In the genomic region with DNA sequence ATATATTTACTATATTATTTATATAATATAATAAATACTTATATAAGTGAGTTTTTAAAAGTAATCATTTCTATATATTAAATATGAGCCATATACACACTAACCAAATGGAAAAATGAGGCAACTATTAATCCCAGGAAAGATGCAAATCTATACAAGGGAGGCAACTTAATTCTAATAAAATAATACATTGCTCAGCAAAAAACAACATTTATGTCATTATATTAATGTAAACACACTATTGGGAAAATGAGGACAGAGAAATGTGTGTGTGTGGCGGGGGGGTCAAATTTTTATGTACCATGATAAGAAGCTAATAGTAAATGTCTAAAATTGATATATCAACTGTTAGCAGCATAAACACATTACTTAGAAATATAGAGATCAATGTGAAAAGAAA, we compare ENCODE assay signal across 24 cellular contexts.
"Had no signal": no experiment of that assay in that cellular context is flagged by ENCODE, and none has a peak within 500 bp of the region (broad histone marks: within the 10 kb centered on the region; RNA-seq: fewer than 3 reads in every experiment).

No MANE protein-coding gene starts in this region.

- H3K9ac ChIP-seq: parathyroid adenoma had no signal

- FAIRE-seq: endothelial cell of umbilical vein, kidney had no signal

- H3K27ac ChIP-seq: coronary artery, neutrophil, parathyroid adenoma, skin epidermis, thyroid gland, vagina had no signal

- H3K27me3 ChIP-seq: esophagus squamous epithelium, neutrophil, right atrium auricular region, sigmoid colon, thyroid gland, vagina had no signal

- H3K4me1 Mint-ChIP-seq: memory B cell had no signal

- H3K9me3 ChIP-seq: neutrophil, sigmoid colon, thyroid gland, vagina had no signal

- H3K4me3 Mint-ChIP-seq: memory B cell; natural killer cell; stimulated activated naive B cell treated with anti-CD40 and anti-IgM and Interleukin-4, amounts not matched to agents 10 μg/mL and 1 μg/mL and 100 μg/mL, for 72 hours; stimulated activated naive CD8-positive, alpha-beta T cell treated with anti-CD3 and anti-CD28 coated beads, Interleukin-15, Interleukin-2, amounts not matched to agents 100 ng/mL and 50 ng/mL, for 24 hours had no signal

- H3K4me1 ChIP-seq: vagina had no signal

- H3K9me3 Mint-ChIP-seq: natural killer cell had no signal

- H3K4me3 ChIP-seq: coronary artery, esophagus squamous epithelium, lung, right atrium auricular region, sigmoid colon, skin epidermis, thyroid gland, vagina had no signal

- H3K27me3 Mint-ChIP-seq: memory B cell; progenitor cell of endocrine pancreas; stimulated activated naive B cell treated with anti-CD40 and anti-IgM and Interleukin-4, amounts not matched to agents 10 μg/mL and 1 μg/mL and 100 μg/mL, for 72 hours; stimulated activated naive CD8-positive, alpha-beta T cell treated with anti-CD3 and anti-CD28 coated beads, Interleukin-15, Interleukin-2, amounts not matched to agents 100 ng/mL and 50 ng/mL, for 24 hours had no signal

- ATAC-seq: left lobe of liver; natural killer cell; stimulated activated naive B cell treated with anti-CD40 and anti-IgM and Interleukin-4, amounts not matched to agents 10 μg/mL and 1 μg/mL and 100 μg/mL, for 72 hours had no signal

- H3K27ac Mint-ChIP-seq: memory B cell; natural killer cell; progenitor cell of endocrine pancreas; stimulated activated naive B cell treated with anti-CD40 and anti-IgM and Interleukin-4, amounts not matched to agents 10 μg/mL and 1 μg/mL and 100 μg/mL, for 72 hours had no signal

- DNase-seq: dermis blood vessel endothelial cell; effector memory CD4-positive, alpha-beta T cell; esophagus squamous epithelium; foreskin melanocyte; kidney; natural killer cell; sigmoid colon; stimulated activated CD4-positive, alpha-beta T cell treated with anti-CD3 and anti-CD28 coated beads, Interleukin-15, amount 100 ng/mL, for 24 hours; stimulated activated CD4-positive, alpha-beta T cell treated with anti-CD3 and anti-CD28 coated beads, Interleukin-2, amount 100 ng/mL, for 48 hours; stimulated activated naive B cell treated with anti-CD40 and anti-IgM and Interleukin-4, amounts not matched to agents 10 μg/mL and 1 μg/mL and 100 μg/mL, for 72 hours; thyroid gland; trophoblast cell had no signal
